In the genomic region with DNA sequence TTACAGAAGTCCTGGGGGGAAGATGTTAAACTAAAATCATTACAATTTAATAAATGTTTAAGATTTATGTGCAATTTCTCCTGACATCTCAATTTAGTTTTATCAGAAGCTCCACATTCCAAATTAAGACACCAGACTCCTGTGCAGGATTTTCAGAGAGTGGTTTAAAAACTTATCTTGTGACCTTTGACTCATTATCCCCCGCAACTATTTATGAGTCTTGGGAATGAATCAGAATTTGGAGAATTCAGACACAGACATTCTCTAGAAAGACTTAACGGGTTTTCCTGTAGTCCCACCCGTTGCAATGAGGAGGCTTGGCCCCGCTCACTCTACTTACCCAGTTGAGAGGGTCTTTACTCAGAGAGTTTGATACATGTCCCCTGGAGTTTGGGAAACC, we compare ENCODE assay signal across 24 cellular contexts. TPM values are rescaled to one million over a fixed set of nuclear protein-coding genes. Genes with fewer than 3 reads are reported as not detected.
DNase-seq lines count a peak whose midpoint lies in the region; ATAC-seq and TF ChIP-seq lines count a peak whose summit lies in the region.
"Had no signal": no experiment of that assay in that cellular context is flagged by ENCODE, and none has a peak within 500 bp of the region (broad histone marks: within the 10 kb centered on the region; RNA-seq: fewer than 3 reads in every experiment).

No MANE protein-coding gene starts in this region.

- H3K27me3 ChIP-seq in IMR-90 (ENCODE audit: control insufficient read depth, insufficient read depth, low read length) (no peaks in the 10 kb centered on the region), smooth muscle cell (ENCODE audit: low read depth) (no peaks in the 10 kb centered on the region), dorsolateral prefrontal cortex (no peaks in the 10 kb centered on the region)
- H3K27me3 ChIP-seq: SJSA1 had no signal

- WGBS in IMR-90 (ENCODE audit: extremely low coverage in 2 of 2, insufficient read length in 1 of 2), 2 experiments, result no CpG with 5 or more reads among the region's 4 CpGs
- 13% methylated on average over 4 of the region's 4 CpGs for WGBS in smooth muscle cell (ENCODE audit: low lambda C conversion rate)

- in situ Hi-C loops in IMR-90 (cut with MboI; ENCODE audit: low sequenced_read_pairs), result no loop called here

- peak; percentile 7 for DNase-seq in EH (ENCODE audit: low read depth)
- peak; percentile 1 for DNase-seq in IMR-90
- peak; percentile 66 for DNase-seq in fibroblast of villous mesenchyme (ENCODE audit: low read depth)
- DNase-seq in smooth muscle cell (lab: John Stamatoyannopoulos, UW; ENCODE audit: unreplicated experiment), result no peak
- no peak for DNase-seq in dorsolateral prefrontal cortex
- DNase-seq in NCI-H2081 (lab: John Stamatoyannopoulos, UW), result no peak
- no peak for DNase-seq in AML-193 (lab: John Stamatoyannopoulos, UW)
- DNase-seq: CD4-positive, alpha-beta T cell; DND-41; GF-D8; KBM-7; NCI-H1105; NCI-H146; NCI-H2029 treated with DMSO at 0.1 percent for 48 hours; NCI-H2171 treated with DMSO at 0.1 percent for 48 hours; NCI-H446 treated with DMSO at 0.1 percent for 48 hours; NCI-H526 treated with DMSO at 0.1 percent for 48 hours; OCI-M1; T-helper 1 cell had no signal

- H2AFZ ChIP-seq in IMR-90 (replicated peaks; ENCODE audit: low read length, poor library complexity) (no peak overlapping the region), smooth muscle cell (ENCODE audit: low read depth) (no peak overlapping the region)

- no peaks in the 10 kb centered on the region for H3K9me3 ChIP-seq in IMR-90 (ENCODE audit: control insufficient read depth, insufficient read depth, low read length)
- H3K9me3 ChIP-seq in smooth muscle cell (replicated peaks; ENCODE audit: low read depth), result no peaks in the 10 kb centered on the region
- H3K9me3 ChIP-seq: A549, SJSA1 had no signal

- no peak overlapping the region for H3K18ac ChIP-seq in IMR-90 (ENCODE audit: low read depth, low read length)

- dilution Hi-C loops in IMR-90 (cut with HindIII; ENCODE audit: low sequenced_read_pairs, unreplicated experiment), result no loop called here

- TF ChIP-seq RAD21 in IMR-90 (IDR thresholded peaks at IDR 0.05; ENCODE audit: low read length), result no peak

- H3K23ac ChIP-seq in IMR-90 (ENCODE audit: low read depth, low read length), result no peak overlapping the region

- no peak overlapping the region for H2BK20ac ChIP-seq in IMR-90 (ENCODE audit: low read depth, low read length)

- H2BK120ac ChIP-seq in IMR-90 (ENCODE audit: low read depth, low read length), result no peak overlapping the region

- ATAC-seq in IMR-90 (ENCODE audit: low read depth), result no peak
- ATAC-seq: A549, HepG2 had no signal

- H2AK5ac ChIP-seq in IMR-90 (ENCODE audit: low read depth, low read length), result no peak overlapping the region

- no peak overlapping the region for H2BK15ac ChIP-seq in IMR-90 (ENCODE audit: low read depth, low read length)

- H3K9me1 ChIP-seq in IMR-90 (ENCODE audit: insufficient read depth, low read length), result no peaks in the 10 kb centered on the region

- H3K4me1 ChIP-seq in IMR-90 (ENCODE audit: control insufficient read depth, insufficient read depth, low read length) (no peaks in the 10 kb centered on the region), smooth muscle cell (ENCODE audit: low read depth) (no peaks in the 10 kb centered on the region)
- H3K4me1 ChIP-seq: A549, SJSA1 had no signal

- H3K4me2 ChIP-seq in IMR-90 (ENCODE audit: low read depth, low read length) (no peak overlapping the region), smooth muscle cell (peak overlapping the region; percentile 75)
- H3K4me2 ChIP-seq: A549 had no signal

- H3K4me3 ChIP-seq in IMR-90 (ENCODE audit: insufficient read depth, low read depth, low read length) (no peak overlapping the region), fibroblast of villous mesenchyme (ENCODE audit: low read depth, low read length) (no peak overlapping the region), smooth muscle cell (no peak overlapping the region), dorsolateral prefrontal cortex (no peak overlapping the region)
- H3K4me3 ChIP-seq: A549, SJSA1 had no signal

- H3K79me2 ChIP-seq in smooth muscle cell (ENCODE audit: low read depth), result no peaks in the 10 kb centered on the region

- TF ChIP-seq POLR2A in IMR-90 (IDR thresholded peaks at IDR 0.05; ENCODE audit: low read depth, low read length), result no peak

- no peak overlapping the region for H2BK5ac ChIP-seq in IMR-90 (ENCODE audit: low read depth, low read length, poor library complexity, severe bottlenecking)

- no peaks in the 10 kb centered on the region for H4K20me1 ChIP-seq in IMR-90 (ENCODE audit: insufficient read depth, low read length)
- no peaks in the 10 kb centered on the region for H4K20me1 ChIP-seq in smooth muscle cell (ENCODE audit: low read depth)

- POLR2A ChIA-PET in IMR-90 (lab: Charles Lee; ENCODE audit: unreplicated experiment), result no interaction called here

- H4K5ac ChIP-seq in IMR-90 (ENCODE audit: low read depth, low read length), result no peak overlapping the region

- intact Hi-C loops in IMR-90 (cut with micrococcal nuclease), result no loop called here
- intact Hi-C loops in dorsolateral prefrontal cortex (cut with DNase I), result no loop called here

- no peaks in the 10 kb centered on the region for H3K79me1 ChIP-seq in IMR-90 (ENCODE audit: low read depth in 1 of 2, low read length in 2 of 2)

- no TSS peak for BruUV-seq in IMR-90 (replicated peaks; lab: Mats Ljungman, UMichigan)

- H3K4ac ChIP-seq in IMR-90 (ENCODE audit: low read depth, low read length), result no peak overlapping the region

- H3K36me3 ChIP-seq in IMR-90 (ENCODE audit: control insufficient read depth, insufficient read depth, low read length) (no peaks in the 10 kb centered on the region), smooth muscle cell (ENCODE audit: low read depth) (no peaks in the 10 kb centered on the region)
- H3K36me3 ChIP-seq: SJSA1 had no signal

- TF ChIP-seq CTCF in IMR-90 (conservative IDR thresholded peaks at IDR 0.05; ENCODE audit: low read depth, low read length) (no peak), fibroblast of villous mesenchyme (IDR thresholded peaks at IDR 0.05; ENCODE audit: insufficient read depth, low read depth, low read length) (no peak), smooth muscle cell (IDR thresholded peaks at IDR 0.05; ENCODE audit: borderline replicate concordance, insufficient read depth, poor library complexity, severe bottlenecking) (no peak), dorsolateral prefrontal cortex (IDR thresholded peaks at IDR 0.05 in 54 of 56, conservative IDR thresholded peaks at IDR 0.05 in 2 of 56; ENCODE audit: low read depth in 1 of 56, partially characterized antibody in 56 of 56) (no peak)

- H3F3A ChIP-seq in smooth muscle cell (ENCODE audit: low read depth), result no peaks in the 10 kb centered on the region

- no peak overlapping the region for H4K91ac ChIP-seq in IMR-90 (ENCODE audit: insufficient read depth, low read depth, low read length)

- H3K9ac ChIP-seq in IMR-90 (ENCODE audit: low read depth, low read length) (no peak overlapping the region), smooth muscle cell (ENCODE audit: low read depth) (no peak overlapping the region)

- H4K8ac ChIP-seq in IMR-90 (ENCODE audit: low read depth in 2 of 2, low read length in 2 of 2), result no peak overlapping the region

- CTCF ChIA-PET in IMR-90 (lab: Yijun Ruan, JAX), result no interaction called here

- H2AK9ac ChIP-seq in IMR-90 (replicated peaks; ENCODE audit: low read depth, low read length, poor library complexity), result no peak overlapping the region

- H3K14ac ChIP-seq in IMR-90 (replicated peaks; ENCODE audit: low read depth, low read length), result no peak overlapping the region

- H3K56ac ChIP-seq in IMR-90 (ENCODE audit: extremely low read depth, insufficient read depth, low read length), result no peak overlapping the region

- H3K27ac ChIP-seq in IMR-90 (ENCODE audit: insufficient read depth, low read length) (no peak overlapping the region), smooth muscle cell (ENCODE audit: low read depth) (peak overlapping the region; percentile 76), dorsolateral prefrontal cortex (no peak overlapping the region)
- H3K27ac ChIP-seq: A549, SJSA1 had no signal

TF ChIP-seq in IMR-90, 13 proteins besides CTCF, POLR2A, EP300 and RAD21 (continues in another document):
- TF ChIP-seq MAFK (IDR thresholded peaks at IDR 0.05; ENCODE audit: low read depth, low read length), result no peak
- no peak for TF ChIP-seq NFE2L2 (IDR thresholded peaks at IDR 0.05; ENCODE audit: low read depth, low read length)

RNA-seq across cellular contexts. Expression of a gene that starts 7.1 kb away (rescaled TPM):
- not detected in 2 replicates for total RNA-seq in IMR-90 (2012; rRNA removed)
- polyA plus RNA-seq in IMR-90 (2012; rRNA removed), result not detected in 2 replicates
- polyA plus RNA-seq in IMR-90 (2012; cell fraction: cytosol; rRNA removed), result not detected in 2 replicates
- polyA plus RNA-seq in IMR-90 (2012; cell fraction: nucleus; rRNA removed; ENCODE audit: low replicate concordance), result not detected in 2 replicates
- not detected in 2 replicates for total RNA-seq in fibroblast of villous mesenchyme
- not detected in 2 replicates for total RNA-seq in smooth muscle cell
- polyA plus RNA-seq in smooth muscle cell, result not detected in 2 replicates
- total RNA-seq in dorsolateral prefrontal cortex, result not detected
- total RNA-seq: CD4-positive, alpha-beta T cell; H1; HepG2; SJSA1 had no signal
- polyA plus RNA-seq: A549, BJ, H1, HepG2 had no signal

RNA-seq across cellular contexts. Expression of a gene that starts 18.2 kb away (rescaled TPM):
- total RNA-seq in IMR-90 (2012; rRNA removed), result 78.3 and 125 TPM in 2 replicates
- 67.4 and 75.8 TPM in 2 replicates for polyA plus RNA-seq in IMR-90 (2012; rRNA removed)
- polyA plus RNA-seq in IMR-90 (2012; cell fraction: cytosol; rRNA removed), result 23.0 and 34.0 TPM in 2 replicates
- polyA plus RNA-seq in IMR-90 (2012; cell fraction: nucleus; rRNA removed; ENCODE audit: low replicate concordance), result 10.1 and 120 TPM in 2 replicates
- 54.4 and 98.0 TPM in 2 replicates for total RNA-seq in fibroblast of villous mesenchyme
- 161 and 179 TPM in 2 replicates for total RNA-seq in smooth muscle cell
- 99.9 and 111 TPM in 2 replicates for polyA plus RNA-seq in smooth muscle cell
- total RNA-seq in dorsolateral prefrontal cortex, result 1,000 to 10,000 TPM in 22 of 120 experiments, 100 to 1,000 TPM in 98; 175 to 2,533 (median 594) TPM

RNA-seq across cellular contexts. Expression of a gene that starts 27.2 kb away (rescaled TPM):
- total RNA-seq in IMR-90 (2012; rRNA removed) (not detected in 2 replicates), fibroblast of villous mesenchyme (not detected in 2 replicates), smooth muscle cell (not detected in 2 replicates), dorsolateral prefrontal cortex (under 1 TPM in 1 of 120 experiments, not detected in 119; 0.56 TPM)
- polyA plus RNA-seq in IMR-90 (2012; rRNA removed) (not detected in 2 replicates), smooth muscle cell (not detected in 2 replicates)
- polyA plus RNA-seq in IMR-90 (2012; cell fraction: cytosol; rRNA removed), result not detected in 2 replicates
- not detected in 2 replicates for polyA plus RNA-seq in IMR-90 (2012; cell fraction: nucleus; rRNA removed; ENCODE audit: low replicate concordance)
- total RNA-seq: H1, HepG2, SJSA1 had no signal
- polyA plus RNA-seq: A549, BJ, H1, HepG2 had no signal

RNA-seq across cellular contexts. Expression of a gene that starts 41.5 kb away (rescaled TPM):
- total RNA-seq in IMR-90 (2012; rRNA removed) (not detected in 2 replicates), fibroblast of villous mesenchyme (not detected in 2 replicates), smooth muscle cell (not detected in 2 replicates), dorsolateral prefrontal cortex (not detected)
- polyA plus RNA-seq in IMR-90 (2012; rRNA removed) (not detected in 2 replicates), smooth muscle cell (0.05 TPM in 1 of 2 replicates, not detected in the other)
- polyA plus RNA-seq in IMR-90 (2012; cell fraction: cytosol; rRNA removed), result not detected in 2 replicates
- polyA plus RNA-seq in IMR-90 (2012; cell fraction: nucleus; rRNA removed; ENCODE audit: low replicate concordance), result not detected in 2 replicates
- total RNA-seq: CD4-positive, alpha-beta T cell; H1; HepG2; SJSA1 had no signal
- polyA plus RNA-seq: A549, BJ, H1, HepG2 had no signal

Comparison
In these comparisons a context has a peak if more than half of its experiments do, and no peak if none do; other contexts are left out.
1. DNase-seq: peak in EH (single experiment), IMR-90 (single experiment) and fibroblast of villous mesenchyme (single experiment); none in smooth muscle cell (single experiment), dorsolateral prefrontal cortex (0 of 10), NCI-H2081 (0 of 2) and AML-193 (0 of 2).